11 cellular contexts compared by ENCODE assay signal in genomic region chr11:123434911-123435310, GRCh38. TPM values are rescaled to one million over a fixed set of nuclear protein-coding genes. Genes with fewer than 3 reads are reported as not detected.
A peak's percentile ranks its signal among the peaks of the same experiment; 100 is the strongest.
DNase-seq lines count a peak whose midpoint lies in the region; ATAC-seq and TF ChIP-seq lines count a peak whose summit lies in the region.
"Had no signal": no experiment of that assay in that cellular context is flagged by ENCODE, and none has a peak within 500 bp of the region (broad histone marks: within the 10 kb centered on the region; RNA-seq: fewer than 3 reads in every experiment).

No MANE protein-coding gene starts in this region.

- peaks cover 94% of the 10 kb centered on the region for H3K79me2 ChIP-seq in PC-3 (ENCODE audit: low read length)

- POLR2A ChIA-PET in PC-3 (lab: Charles Lee; ENCODE audit: unreplicated experiment), result interaction anchor here (0.5 to 0.6 kb wide), 2 partner anchors 196 to 819 kb away, joined by 3 to 4 read pairs; no protein-coding TSS in a partner anchor

- H3F3A ChIP-seq in PC-3 (ENCODE audit: low read length, unreplicated experiment), result peaks cover 4% of the 10 kb centered on the region

- ATAC-seq in PC-3 (peak; percentile 10), HG02759 (IDR thresholded peaks at IDR 0.05; ENCODE audit: unreplicated experiment) (no peak)
- ATAC-seq: left ventricle myocardium superior had no signal

- DNase-seq in NCI-H526 (lab: John Stamatoyannopoulos, UW) (peak; percentile 22 to 30), NCI-H526 treated with DMSO at 0.1 percent for 48 hours (lab: John Stamatoyannopoulos, UW) (no peak), H7 (peak; percentile 34), PC-3 (peak; percentile 74), iPS-NIHi7 (ENCODE audit: extremely low spot score) (peak; percentile 33), NCI-H1092 treated with DMSO at 0.1 percent for 48 hours (lab: John Stamatoyannopoulos, UW) (no peak)
- DNase-seq in activated T-cell treated with anti-CD3 and anti-CD28 coated beads, Interleukin-2, amount 50 U/mL, for 1 hour, result no peak
- DNase-seq: activated CD8-positive, alpha-beta memory T cell treated with anti-CD3 and anti-CD28 coated beads, Interleukin-2, amount 50 U/mL, for 48 hours; left ventricle myocardium superior; NCI-H2171 treated with DMSO at 0.1 percent for 48 hours had no signal

- no peaks in the 10 kb centered on the region for H3K9me2 ChIP-seq in PC-3 (replicated peaks; ENCODE audit: low read length)

- H3K36me3 ChIP-seq in H7 (replicated peaks; ENCODE audit: control insufficient read depth, insufficient read depth, low read length) (no peaks in the 10 kb centered on the region), PC-3 (ENCODE audit: low read depth, low read length) (peaks cover 14% of the 10 kb centered on the region)

- intact Hi-C loops in PC-3 (cut with micrococcal nuclease), result no loop called here

- H3K4me3 ChIP-seq in H7 (ENCODE audit: insufficient read depth, low read depth, low read length), result no peak overlapping the region
- H3K4me3 ChIP-seq in PC-3 (ENCODE audit: low read length), result no peak overlapping the region

- BruUV-seq in PC-3 (replicated peaks; lab: Mats Ljungman, UMichigan), result no TSS peak

- H3K4me2 ChIP-seq in PC-3 (ENCODE audit: low read length), result peak overlapping the region; percentile 45

- CTCF ChIA-PET in PC-3 (lab: Charles Lee), result interaction anchor here (0.6 to 1.5 kb wide), 3 partner anchors 27 to 381 kb away, joined by 3 to 18 read pairs (median 3); no protein-coding TSS in a partner anchor

- peak overlapping the region; percentile 78 for H3K27ac ChIP-seq in PC-3 (ENCODE audit: low read length)

- H3K4me1 ChIP-seq in PC-3 (ENCODE audit: insufficient read depth, low read length), result peaks cover 68% of the 10 kb centered on the region

- H3K9ac ChIP-seq in PC-3 (ENCODE audit: low read length), result peak overlapping the region; percentile 46

- peaks cover 10% of the 10 kb centered on the region; the same call in 1 of the 2 replicates for H4K20me1 ChIP-seq in PC-3 (ENCODE audit: low read length)

- H3K9me3 ChIP-seq in PC-3 (ENCODE audit: low read length), result no peaks in the 10 kb centered on the region

- no peak for TF ChIP-seq CTCF in PC-3 (conservative IDR thresholded peaks at IDR 0.05; ENCODE audit: low read depth, low read length)

- no peak overlapping the region for H2AFZ ChIP-seq in PC-3 (ENCODE audit: low read length)

- peaks cover 5% of the 10 kb centered on the region for H3K27me3 ChIP-seq in H7 (ENCODE audit: control insufficient read depth, insufficient read depth, low read length)
- no peaks in the 10 kb centered on the region for H3K27me3 ChIP-seq in PC-3 (ENCODE audit: low read length)

RNA-seq across cellular contexts. Expression of gene GRAMD1B, which starts 4.8 kb away (rescaled TPM):
- 15.9 and 17.1 TPM in 2 replicates for total RNA-seq in H7 (2014; rRNA removed; shearing (Covaris generic))
- total RNA-seq in PC-3 (2014; rRNA removed), result 82.1 and 110 TPM in 2 replicates

Comparison
In these comparisons a context has a peak if more than half of its experiments do, and no peak if none do; other contexts are left out.
1. DNase-seq: peak in NCI-H526 (2 of 2), H7 (single experiment), PC-3 (single experiment) and iPS-NIHi7 (single experiment); none in NCI-H526 treated with DMSO at 0.1 percent for 48 hours (single experiment), NCI-H1092 treated with DMSO at 0.1 percent for 48 hours (single experiment) and activated T-cell treated with anti-CD3 and anti-CD28 coated beads, Interleukin-2, amount 50 U/mL, for 1 hour (single experiment).